Comparison of ENCODE assay signal across 1 cellular context in genomic region chr7:2567663-2568238, GRCh38.
TF ChIP-seq lines count a peak whose summit lies in the region.

No MANE protein-coding gene starts in this region.

TF ChIP-seq in GM12878, 131 proteins besides CTCF, POLR2A, EP300 and RAD21:
- TF ChIP-seq SPI1 (IDR thresholded peaks at IDR 0.05; ENCODE audit: borderline replicate concordance, insufficient read depth, low read depth, low read length) = peak; percentile 5; the same call in 1 of the 2 replicates
- no peak for TF ChIP-seq RELB (IDR thresholded peaks at IDR 0.05; ENCODE audit: low read depth)
- no peak for TF ChIP-seq BACH1 (IDR thresholded peaks at IDR 0.05; ENCODE audit: borderline replicate concordance)
- TF ChIP-seq EZH2 (IDR thresholded peaks at IDR 0.05; ENCODE audit: borderline replicate concordance, control insufficient read depth, low read depth, low read length) = no peak
- TF ChIP-seq, protein P1, sequence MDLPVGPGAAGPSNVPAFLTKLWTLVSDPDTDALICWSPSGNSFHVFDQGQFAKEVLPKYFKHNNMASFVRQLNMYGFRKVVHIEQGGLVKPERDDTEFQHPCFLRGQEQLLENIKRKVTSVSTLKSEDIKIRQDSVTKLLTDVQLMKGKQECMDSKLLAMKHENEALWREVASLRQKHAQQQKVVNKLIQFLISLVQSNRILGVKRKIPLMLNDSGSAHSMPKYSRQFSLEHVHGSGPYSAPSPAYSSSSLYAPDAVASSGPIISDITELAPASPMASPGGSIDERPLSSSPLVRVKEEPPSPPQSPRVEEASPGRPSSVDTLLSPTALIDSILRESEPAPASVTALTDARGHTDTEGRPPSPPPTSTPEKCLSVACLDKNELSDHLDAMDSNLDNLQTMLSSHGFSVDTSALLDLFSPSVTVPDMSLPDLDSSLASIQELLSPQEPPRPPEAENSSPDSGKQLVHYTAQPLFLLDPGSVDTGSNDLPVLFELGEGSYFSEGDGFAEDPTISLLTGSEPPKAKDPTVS (IDR thresholded peaks at IDR 0.05; ENCODE audit: low read depth, low read length) = no peak
- TF ChIP-seq ZNF24 (IDR thresholded peaks at IDR 0.05) = no peak
- peak in 1 of 2 experiments; percentile 22; a peak in 1 of 4 replicates for TF ChIP-seq IKZF2 (IDR thresholded peaks at IDR 0.05)
- no peak for TF ChIP-seq TCF7 (IDR thresholded peaks at IDR 0.05; ENCODE audit: borderline replicate concordance)
- TF ChIP-seq SIN3A (IDR thresholded peaks at IDR 0.05; ENCODE audit: low read depth, low read length) = no peak
- no peak for TF ChIP-seq ASH2L (IDR thresholded peaks at IDR 0.05; ENCODE audit: borderline replicate concordance, low read depth)
- no peak for TF ChIP-seq FOXK2 (IDR thresholded peaks at IDR 0.05)
- TF ChIP-seq SMC3 (IDR thresholded peaks at IDR 0.05; ENCODE audit: borderline replicate concordance, low read length) = peak; percentile 36; the same call in 1 of the 2 replicates
- TF ChIP-seq BCL11A (IDR thresholded peaks at IDR 0.05; ENCODE audit: low read depth, low read length) = no peak
TF ChIP-seq in GM12878: peak in this region for 3.
